In the genomic region with DNA sequence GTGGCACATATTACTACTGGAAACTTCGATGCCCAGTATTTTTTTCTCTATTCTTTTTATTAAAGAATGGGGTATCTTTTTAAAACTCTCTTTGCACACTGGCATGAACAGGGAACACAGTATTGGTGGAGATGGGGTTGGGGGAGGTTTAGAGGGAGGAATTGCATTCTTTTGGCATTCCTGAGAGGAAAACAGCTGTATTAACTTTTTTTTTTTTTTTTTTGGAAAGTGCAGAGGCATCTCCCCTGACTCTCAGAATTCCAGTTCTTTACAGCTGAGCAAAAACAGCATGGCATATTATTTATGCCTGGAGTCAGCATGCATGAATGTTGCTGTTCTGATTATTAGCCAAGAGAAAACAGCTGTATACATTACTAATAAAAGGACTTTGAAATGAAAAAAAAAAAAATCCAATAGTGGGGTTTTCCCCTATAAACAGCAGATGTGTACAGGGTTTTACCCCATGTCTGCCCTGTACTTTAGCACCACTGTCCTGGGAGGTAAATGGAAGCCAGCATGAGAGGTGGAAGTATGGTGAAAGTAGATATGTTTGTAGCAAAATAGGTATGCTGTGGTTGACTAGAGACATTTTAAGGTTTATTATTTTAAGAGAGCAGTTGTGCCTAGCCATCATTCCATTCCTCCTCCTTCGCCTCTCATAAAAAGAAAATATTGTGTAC, we compare ENCODE assay signal across 1 cellular context.
TF ChIP-seq lines count a peak whose summit lies in the region.

No MANE protein-coding gene starts in this region.

TF ChIP-seq in GM23338, 12 proteins besides CTCF, POLR2A, EP300 and RAD21 (continued from another document):
- TF ChIP-seq NANOG (IDR thresholded peaks at IDR 0.05; ENCODE audit: borderline replicate concordance) (no peak), JUNB (IDR thresholded peaks at IDR 0.05; ENCODE audit: unreplicated experiment) (no peak), EZH2phosphoT487 (IDR thresholded peaks at IDR 0.05; ENCODE audit: unreplicated experiment) (no peak), EZH2 (IDR thresholded peaks at IDR 0.05; ENCODE audit: low read depth, unreplicated experiment) (no peak), ETS1 (IDR thresholded peaks at IDR 0.05) (no peak), ZNF114 (CRISPR knock-in tag; IDR thresholded peaks at IDR 0.05) (no peak), STAT1 (IDR thresholded peaks at IDR 0.05; ENCODE audit: unreplicated experiment) (no peak), CREB1 (CRISPR knock-in tag; IDR thresholded peaks at IDR 0.05; ENCODE audit: low read depth) (no peak)
- TF ChIP-seq, protein P1, sequence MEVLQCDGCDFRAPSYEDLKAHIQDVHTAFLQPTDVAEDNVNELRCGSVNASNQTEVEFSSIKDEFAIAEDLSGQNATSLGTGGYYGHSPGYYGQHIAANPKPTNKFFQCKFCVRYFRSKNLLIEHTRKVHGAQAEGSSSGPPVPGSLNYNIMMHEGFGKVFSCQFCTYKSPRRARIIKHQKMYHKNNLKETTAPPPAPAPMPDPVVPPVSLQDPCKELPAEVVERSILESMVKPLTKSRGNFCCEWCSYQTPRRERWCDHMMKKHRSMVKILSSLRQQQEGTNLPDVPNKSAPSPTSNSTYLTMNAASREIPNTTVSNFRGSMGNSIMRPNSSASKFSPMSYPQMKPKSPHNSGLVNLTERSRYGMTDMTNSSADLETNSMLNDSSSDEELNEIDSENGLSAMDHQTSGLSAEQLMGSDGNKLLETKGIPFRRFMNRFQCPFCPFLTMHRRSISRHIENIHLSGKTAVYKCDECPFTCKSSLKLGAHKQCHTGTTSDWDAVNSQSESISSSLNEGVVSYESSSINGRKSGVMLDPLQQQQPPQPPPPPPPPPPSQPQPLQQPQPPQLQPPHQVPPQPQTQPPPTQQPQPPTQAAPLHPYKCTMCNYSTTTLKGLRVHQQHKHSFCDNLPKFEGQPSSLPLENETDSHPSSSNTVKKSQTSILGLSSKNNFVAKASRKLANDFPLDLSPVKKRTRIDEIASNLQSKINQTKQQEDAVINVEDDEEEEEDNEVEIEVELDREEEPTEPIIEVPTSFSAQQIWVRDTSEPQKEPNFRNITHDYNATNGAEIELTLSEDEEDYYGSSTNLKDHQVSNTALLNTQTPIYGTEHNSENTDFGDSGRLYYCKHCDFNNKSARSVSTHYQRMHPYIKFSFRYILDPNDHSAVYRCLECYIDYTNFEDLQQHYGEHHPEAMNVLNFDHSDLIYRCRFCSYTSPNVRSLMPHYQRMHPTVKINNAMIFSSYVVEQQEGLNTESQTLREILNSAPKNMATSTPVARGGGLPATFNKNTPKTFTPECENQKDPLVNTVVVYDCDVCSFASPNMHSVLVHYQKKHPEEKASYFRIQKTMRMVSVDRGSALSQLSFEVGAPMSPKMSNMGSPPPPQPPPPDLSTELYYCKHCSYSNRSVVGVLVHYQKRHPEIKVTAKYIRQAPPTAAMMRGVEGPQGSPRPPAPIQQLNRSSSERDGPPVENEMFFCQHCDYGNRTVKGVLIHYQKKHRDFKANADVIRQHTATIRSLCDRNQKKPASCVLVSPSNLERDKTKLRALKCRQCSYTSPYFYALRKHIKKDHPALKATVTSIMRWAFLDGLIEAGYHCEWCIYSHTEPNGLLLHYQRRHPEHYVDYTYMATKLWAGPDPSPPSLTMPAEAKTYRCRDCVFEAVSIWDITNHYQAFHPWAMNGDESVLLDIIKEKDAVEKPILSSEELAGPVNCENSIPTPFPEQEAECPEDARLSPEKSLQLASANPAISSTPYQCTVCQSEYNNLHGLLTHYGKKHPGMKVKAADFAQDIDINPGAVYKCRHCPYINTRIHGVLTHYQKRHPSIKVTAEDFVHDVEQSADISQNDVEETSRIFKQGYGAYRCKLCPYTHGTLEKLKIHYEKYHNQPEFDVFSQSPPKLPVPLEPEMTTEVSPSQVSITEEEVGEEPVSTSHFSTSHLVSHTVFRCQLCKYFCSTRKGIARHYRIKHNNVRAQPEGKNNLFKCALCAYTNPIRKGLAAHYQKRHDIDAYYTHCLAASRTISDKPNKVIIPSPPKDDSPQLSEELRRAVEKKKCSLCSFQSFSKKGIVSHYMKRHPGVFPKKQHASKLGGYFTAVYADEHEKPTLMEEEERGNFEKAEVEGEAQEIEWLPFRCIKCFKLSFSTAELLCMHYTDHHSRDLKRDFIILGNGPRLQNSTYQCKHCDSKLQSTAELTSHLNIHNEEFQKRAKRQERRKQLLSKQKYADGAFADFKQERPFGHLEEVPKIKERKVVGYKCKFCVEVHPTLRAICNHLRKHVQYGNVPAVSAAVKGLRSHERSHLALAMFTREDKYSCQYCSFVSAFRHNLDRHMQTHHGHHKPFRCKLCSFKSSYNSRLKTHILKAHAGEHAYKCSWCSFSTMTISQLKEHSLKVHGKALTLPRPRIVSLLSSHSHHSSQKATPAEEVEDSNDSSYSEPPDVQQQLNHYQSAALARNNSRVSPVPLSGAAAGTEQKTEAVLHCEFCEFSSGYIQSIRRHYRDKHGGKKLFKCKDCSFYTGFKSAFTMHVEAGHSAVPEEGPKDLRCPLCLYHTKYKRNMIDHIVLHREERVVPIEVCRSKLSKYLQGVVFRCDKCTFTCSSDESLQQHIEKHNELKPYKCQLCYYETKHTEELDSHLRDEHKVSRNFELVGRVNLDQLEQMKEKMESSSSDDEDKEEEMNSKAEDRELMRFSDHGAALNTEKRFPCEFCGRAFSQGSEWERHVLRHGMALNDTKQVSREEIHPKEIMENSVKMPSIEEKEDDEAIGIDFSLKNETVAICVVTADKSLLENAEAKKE (CRISPR knock-in tag; IDR thresholded peaks at IDR 0.05), result no peak
